Comparison of ENCODE assay signal across 15 cellular contexts in the genomic region with DNA sequence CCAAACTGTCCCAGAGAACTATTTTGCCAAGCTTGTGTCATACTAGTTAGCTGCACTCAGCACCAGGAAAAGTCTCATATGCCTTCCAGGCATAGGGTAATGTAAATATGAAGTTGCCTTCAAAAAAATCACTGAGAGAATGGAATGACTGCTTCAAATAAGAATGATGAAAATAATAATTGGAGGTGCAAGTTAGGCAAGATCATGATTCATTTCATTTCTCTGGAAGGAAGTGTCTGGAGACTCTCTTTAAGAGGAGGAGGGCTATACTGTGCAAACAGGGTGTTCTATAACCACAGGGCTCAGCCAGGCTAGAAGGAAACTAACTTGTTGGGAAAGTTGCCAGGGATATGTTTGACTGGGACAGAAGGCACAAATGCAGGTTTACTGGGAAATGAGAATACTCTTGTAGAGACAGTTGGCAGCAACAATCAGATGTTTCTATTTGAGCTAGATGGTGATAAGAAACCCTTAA. TPM values are rescaled to one million over a fixed set of nuclear protein-coding genes. Genes with fewer than 3 reads are reported as not detected.
DNase-seq lines count a peak whose midpoint lies in the region; ATAC-seq and TF ChIP-seq lines count a peak whose summit lies in the region.
"Had no signal": no experiment of that assay in that cellular context is flagged by ENCODE, and none has a peak within 500 bp of the region (broad histone marks: within the 10 kb centered on the region; RNA-seq: fewer than 3 reads in every experiment).

No MANE protein-coding gene starts in this region.

- no peak overlapping the region for H3K4me3 ChIP-seq in RWPE2 (ENCODE audit: severe bottlenecking)
- no peak overlapping the region for H3K4me3 ChIP-seq in upper lobe of right lung

- peaks cover 30% of the 10 kb centered on the region for H3K36me3 Mint-ChIP-seq in stimulated activated naive CD8-positive, alpha-beta T cell treated with anti-CD3 and anti-CD28 coated beads, Interleukin-15, Interleukin-2, amounts not matched to agents 100 ng/mL and 50 ng/mL, for 24 hours (ENCODE audit: low read depth)

- TF ChIP-seq CTCF in RWPE2 (IDR thresholded peaks at IDR 0.05; ENCODE audit: poor library complexity, severe bottlenecking) (no peak), upper lobe of right lung (IDR thresholded peaks at IDR 0.05) (no peak)

- H3K27me3 Mint-ChIP-seq in stimulated activated naive CD8-positive, alpha-beta T cell treated with anti-CD3 and anti-CD28 coated beads, Interleukin-15, Interleukin-2, amounts not matched to agents 100 ng/mL and 50 ng/mL, for 24 hours, result no peaks in the 10 kb centered on the region
- H3K27me3 Mint-ChIP-seq: activated naive CD8-positive, alpha-beta T cell treated with anti-CD3 and anti-CD28 coated beads, Interleukin-2, amount 50 U/mL, for 24 hours; stimulated activated naive B cell treated with anti-CD40 and anti-IgM and Interleukin-4, amounts not matched to agents 10 μg/mL and 1 μg/mL and 100 μg/mL, for 72 hours had no signal

- H3K36me3 ChIP-seq in RWPE2 (ENCODE audit: low read depth) (no peaks in the 10 kb centered on the region), upper lobe of right lung (no peaks in the 10 kb centered on the region)
- H3K36me3 ChIP-seq: BE2C had no signal

- intact Hi-C loops in upper lobe of right lung (cut with DNase I), result no loop called here

- ATAC-seq in stimulated activated naive CD8-positive, alpha-beta T cell treated with anti-CD3 and anti-CD28 coated beads, Interleukin-15, Interleukin-2, amounts not matched to agents 100 U/mL and 50 U/mL, for 24 hours, result no peak
- ATAC-seq in RWPE2 (ENCODE audit: low read depth) (peak; percentile 90), upper lobe of right lung (peak; percentile 51), GM19328 (IDR thresholded peaks at IDR 0.05; ENCODE audit: unreplicated experiment) (no peak)
- ATAC-seq: activated naive CD8-positive, alpha-beta T cell treated with anti-CD3 and anti-CD28 coated beads, Interleukin-2, amount 50 U/mL, for 24 hours; stimulated activated naive B cell treated with anti-CD40 and anti-IgM and Interleukin-4, amounts not matched to agents 10 μg/mL and 1 μg/mL and 100 μg/mL, for 72 hours had no signal

- peaks cover 62% of the 10 kb centered on the region for H3K4me1 Mint-ChIP-seq in stimulated activated naive CD8-positive, alpha-beta T cell treated with anti-CD3 and anti-CD28 coated beads, Interleukin-15, Interleukin-2, amounts not matched to agents 100 ng/mL and 50 ng/mL, for 24 hours (ENCODE audit: low read depth)

- H3K4me3 Mint-ChIP-seq in stimulated activated naive CD8-positive, alpha-beta T cell treated with anti-CD3 and anti-CD28 coated beads, Interleukin-15, Interleukin-2, amounts not matched to agents 100 ng/mL and 50 ng/mL, for 24 hours, result no peak overlapping the region
- H3K4me3 Mint-ChIP-seq: activated naive CD8-positive, alpha-beta T cell treated with anti-CD3 and anti-CD28 coated beads, Interleukin-2, amount 50 U/mL, for 24 hours; stimulated activated naive B cell treated with anti-CD40 and anti-IgM and Interleukin-4, amounts not matched to agents 10 μg/mL and 1 μg/mL and 100 μg/mL, for 72 hours had no signal

- peak overlapping the region; percentile 6 for H3K27ac Mint-ChIP-seq in stimulated activated naive CD8-positive, alpha-beta T cell treated with anti-CD3 and anti-CD28 coated beads, Interleukin-15, Interleukin-2, amounts not matched to agents 100 ng/mL and 50 ng/mL, for 24 hours
- H3K27ac Mint-ChIP-seq: activated naive CD8-positive, alpha-beta T cell treated with anti-CD3 and anti-CD28 coated beads, Interleukin-2, amount 50 U/mL, for 24 hours; stimulated activated naive B cell treated with anti-CD40 and anti-IgM and Interleukin-4, amounts not matched to agents 10 μg/mL and 1 μg/mL and 100 μg/mL, for 72 hours had no signal

- H3K4me1 ChIP-seq in RWPE2 (ENCODE audit: insufficient read depth, poor library complexity, severe bottlenecking) (peaks cover 12% of the 10 kb centered on the region), upper lobe of right lung (peaks cover 7% of the 10 kb centered on the region)
- H3K4me1 ChIP-seq: BE2C had no signal

- H3K9me3 ChIP-seq in RWPE2 (ENCODE audit: severe bottlenecking) (peaks cover 5% of the 10 kb centered on the region), upper lobe of right lung (no peaks in the 10 kb centered on the region)
- H3K9me3 ChIP-seq: BE2C had no signal

- H3K9me3 Mint-ChIP-seq in stimulated activated naive CD8-positive, alpha-beta T cell treated with anti-CD3 and anti-CD28 coated beads, Interleukin-15, Interleukin-2, amounts not matched to agents 100 ng/mL and 50 ng/mL, for 24 hours, result no peaks in the 10 kb centered on the region
- H3K9me3 Mint-ChIP-seq: activated naive CD8-positive, alpha-beta T cell treated with anti-CD3 and anti-CD28 coated beads, Interleukin-2, amount 50 U/mL, for 24 hours; stimulated activated naive B cell treated with anti-CD40 and anti-IgM and Interleukin-4, amounts not matched to agents 10 μg/mL and 1 μg/mL and 100 μg/mL, for 72 hours had no signal

- H3K27ac ChIP-seq in RWPE2 (ENCODE audit: poor library complexity, severe bottlenecking), result peak overlapping the region; percentile 71
- H3K27ac ChIP-seq in upper lobe of right lung, result no peak overlapping the region

- H3K27me3 ChIP-seq in RWPE2 (ENCODE audit: insufficient read depth, poor library complexity, severe bottlenecking) (no peaks in the 10 kb centered on the region), upper lobe of right lung (peaks cover 19% of the 10 kb centered on the region)

- no peak for DNase-seq in stimulated activated naive CD8-positive, alpha-beta T cell treated with anti-CD3 and anti-CD28 coated beads, Interleukin-15, Interleukin-2, amounts not matched to agents 100 U/mL and 50 U/mL, for 24 hours
- DNase-seq in RWPE2 (ENCODE audit: low spot score) (no peak), glomerular visceral epithelial cell (ENCODE audit: extremely low spot score) (peak; percentile 15), upper lobe of right lung (no peak), T-helper 1 cell (no peak)
- DNase-seq in stimulated activated CD4-positive, alpha-beta T cell treated with anti-CD3 and anti-CD28 coated beads, Interleukin-4, amount 100 ng/mL, for 4 hours, result no peak
- DNase-seq: activated CD4-positive, alpha-beta T cell treated with anti-CD3 and anti-CD28 coated beads, Interleukin-2, amount 50 U/mL, for 1 hour; activated naive CD8-positive, alpha-beta T cell treated with anti-CD3 and anti-CD28 coated beads, Interleukin-2, amount 50 U/mL, for 24 hours; BE2C; effector CD8-positive, alpha-beta T cell; hypothalamus; NCI-H187 treated with DMSO at 0.1 percent for 48 hours; stimulated activated naive B cell treated with anti-CD40 and anti-IgM and Interleukin-4, amounts not matched to agents 10 μg/mL and 1 μg/mL and 100 μg/mL, for 72 hours had no signal

RNA-seq across cellular contexts. Expression of gene SIDT1, which starts 4.3 kb away (rescaled TPM):
- total RNA-seq in upper lobe of right lung, result 3.5 TPM

RNA-seq across cellular contexts. Expression of gene SPICE1, which starts 21.7 kb away (rescaled TPM):
- 13.1 TPM for total RNA-seq in upper lobe of right lung

Comparison
In these comparisons a context has a peak if more than half of its experiments do, and no peak if none do; other contexts are left out.
1. ATAC-seq: peak in RWPE2 (single experiment) and upper lobe of right lung (single experiment); none in stimulated activated naive CD8-positive, alpha-beta T cell treated with anti-CD3 and anti-CD28 coated beads, Interleukin-15, Interleukin-2, amounts not matched to agents 100 U/mL and 50 U/mL, for 24 hours (single experiment) and GM19328 (single experiment).